8 cellular contexts compared by ENCODE assay signal in the genomic region with DNA sequence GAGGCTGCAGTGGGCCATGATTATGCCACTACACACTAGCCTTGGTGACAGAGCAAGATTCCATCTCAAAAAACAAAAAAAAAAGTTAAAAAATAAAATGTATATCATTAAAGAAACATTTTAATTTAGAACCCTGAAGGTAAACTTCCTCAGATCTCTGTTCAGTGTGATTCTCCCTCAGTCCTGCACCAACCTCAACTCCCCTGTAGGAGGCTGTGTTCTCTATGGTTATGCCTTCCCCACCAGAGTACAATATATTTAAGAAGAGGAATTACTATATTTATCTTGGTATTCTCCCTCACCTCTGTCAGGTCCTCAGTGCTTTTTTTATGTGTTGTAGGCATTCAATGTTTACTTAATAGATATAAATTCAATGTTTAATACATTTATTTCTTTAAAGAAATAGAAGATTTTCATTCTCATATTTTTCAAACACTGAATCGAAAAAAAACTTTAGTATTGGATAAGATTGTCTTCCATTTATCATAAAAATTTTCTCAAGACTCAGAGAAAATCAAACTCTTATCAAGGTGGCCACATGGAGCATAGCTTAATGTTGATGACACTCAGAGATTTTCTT. TPM values are rescaled to one million over a fixed set of nuclear protein-coding genes. Genes with fewer than 3 reads are reported as not detected.
DNase-seq lines count a peak whose midpoint lies in the region; ATAC-seq, FAIRE-seq and TF ChIP-seq lines count a peak whose summit lies in the region.

No MANE protein-coding gene starts in this region.

- intact Hi-C loops in mucosa of descending colon (cut with DNase I, micrococcal nuclease) (no loop called here), left cardiac atrium (cut with DNase I) (loop anchor here (10.0 kb wide), 1 partner anchor 85 kb away; no protein-coding TSS in a partner anchor)

- no peak overlapping the region for H3K4me3 ChIP-seq in bronchial epithelial cell (ENCODE audit: low read depth, low read length)
- no peak overlapping the region for H3K4me3 ChIP-seq in mucosa of descending colon

- FAIRE-seq in bronchial epithelial cell (lab: Jason Lieb, UNC) = no peak

- no peaks in the 10 kb centered on the region for H3K27me3 ChIP-seq in bronchial epithelial cell (ENCODE audit: control insufficient read depth, insufficient read depth, low read length)

- TF ChIP-seq CTCF in bronchial epithelial cell (IDR thresholded peaks at IDR 0.05; ENCODE audit: insufficient read depth, low read length, severe bottlenecking) (peak; percentile 51), mucosa of descending colon (IDR thresholded peaks at IDR 0.05) (peak; percentile 58)

- no peaks in the 10 kb centered on the region for H3K4me1 ChIP-seq in mucosa of descending colon (ENCODE audit: low read depth)

- in situ Hi-C loops in SK-MEL-5 (cut with HindIII; ENCODE audit: low pct_unique_long_range_greater_than_20kb, low sequenced_read_pairs) = no loop called here

- ATAC-seq in GM18519 (IDR thresholded peaks at IDR 0.05; ENCODE audit: low FRiP score, unreplicated experiment) = peak; percentile 54
- peak; percentile 61 for ATAC-seq in HG03378 (IDR thresholded peaks at IDR 0.05; ENCODE audit: unreplicated experiment)
- ATAC-seq in mucosa of descending colon = no peak
- no peak for ATAC-seq in left cardiac atrium

- no peaks in the 10 kb centered on the region for H3K9me3 ChIP-seq in mucosa of descending colon

- peak; percentile 70 for DNase-seq in CD1c-positive myeloid dendritic cell (ENCODE audit: extremely low spot score)
- DNase-seq in SK-MEL-5 (ENCODE audit: low read depth, low spot score) = peak; percentile 58
- peak; percentile 56 for DNase-seq in bronchial epithelial cell (ENCODE audit: low read depth)
- DNase-seq in mucosa of descending colon = peak in 1 of 3 donors; percentile 43
- no peak for DNase-seq in NCI-H526 treated with DMSO at 0.1 percent for 48 hours (lab: John Stamatoyannopoulos, UW)
- no peak for DNase-seq in left cardiac atrium

- H3K36me3 ChIP-seq in bronchial epithelial cell (ENCODE audit: control insufficient read depth, insufficient read depth, low read length) (no peaks in the 10 kb centered on the region), mucosa of descending colon (ENCODE audit: low read depth) (no peaks in the 10 kb centered on the region)

RNA-seq across cellular contexts. Expression of gene LRRC8B, which starts 4.8 kb away (rescaled TPM):
- 3.9 and 5.7 TPM in 2 replicates for total RNA-seq in SK-MEL-5 (2014; rRNA removed; shearing (Covaris generic))
- 2.4 and 3.4 TPM in 2 replicates for polyA plus RNA-seq in SK-MEL-5 (2015; cell fraction: cytosol; rRNA removed)
- polyA plus RNA-seq in SK-MEL-5 (2015; cell fraction: nucleus; rRNA removed) = 1.3 TPM in 2 replicates
- total RNA-seq in bronchial epithelial cell = 7.6 and 17.5 TPM in 2 replicates
- total RNA-seq in mucosa of descending colon = 10 to 100 TPM; 11.2 to 16.1 (median 11.6) TPM
- 1 to 10 TPM; 4.9 to 6.9 TPM for total RNA-seq in left cardiac atrium

Comparison
In these comparisons a context has a peak if more than half of its experiments do, and no peak if none do; other contexts are left out.
1. DNase-seq: peak in CD1c-positive myeloid dendritic cell (single experiment), SK-MEL-5 (single experiment) and bronchial epithelial cell (single experiment); none in NCI-H526 treated with DMSO at 0.1 percent for 48 hours (single experiment) and left cardiac atrium (single experiment).
2. ATAC-seq: peak in GM18519 (single experiment) and HG03378 (single experiment); none in mucosa of descending colon (single experiment) and left cardiac atrium (0 of 2).
3. intact Hi-C loops: an anchor here in left cardiac atrium (10.0 kb wide); none called in mucosa of descending colon.